In genomic region chr2:36512705-36513104, GRCh38 we compare ENCODE assay signal across 20 cellular contexts.
DNase-seq lines count a peak whose midpoint lies in the region; TF ChIP-seq lines count a peak whose summit lies in the region.
"Had no signal": no experiment of that assay in that cellular context is flagged by ENCODE, and none has a peak within 500 bp of the region (broad histone marks: within the 10 kb centered on the region; RNA-seq: fewer than 3 reads in every experiment).

No MANE protein-coding gene starts in this region.

- H3K36me3 ChIP-seq in GM23248 (ENCODE audit: low read depth) (peaks cover 95% of the 10 kb centered on the region), OCI-LY3 (replicated peaks; ENCODE audit: low read depth, low read length) (no peaks in the 10 kb centered on the region), uterus (no peaks in the 10 kb centered on the region)

- no peaks in the 10 kb centered on the region for H3K9me2 ChIP-seq in GM23248 (ENCODE audit: insufficient read depth)

- H3K4me1 Mint-ChIP-seq in endothelial cell (ENCODE audit: unreplicated experiment) (no peaks in the 10 kb centered on the region), osteocyte (ENCODE audit: unreplicated experiment) (peaks cover 43% of the 10 kb centered on the region)
- H3K4me1 Mint-ChIP-seq: CD4-positive, CD25-positive, alpha-beta regulatory T cell had no signal

- no peaks in the 10 kb centered on the region for H4K20me1 ChIP-seq in GM23248 (ENCODE audit: insufficient read depth)
- H4K20me1 ChIP-seq in OCI-LY3 (ENCODE audit: insufficient read depth, low read length): no peaks in the 10 kb centered on the region

- H3K4me1 ChIP-seq in GM23248 (ENCODE audit: insufficient read depth) (0 out of 2 replicates have a peak, but pooled peaks cover 4% of the 10 kb centered on the region), OCI-LY3 (ENCODE audit: low read length) (peaks cover 36% of the 10 kb centered on the region), uterus (no peaks in the 10 kb centered on the region)
- H3K4me1 ChIP-seq: foreskin keratinocyte, lower lobe of right lung had no signal

- H3K36me3 Mint-ChIP-seq in endothelial cell (ENCODE audit: low read depth, unreplicated experiment) (peaks cover 76% of the 10 kb centered on the region), osteocyte (ENCODE audit: unreplicated experiment) (peaks cover 43% of the 10 kb centered on the region)
- H3K36me3 Mint-ChIP-seq: CD4-positive, CD25-positive, alpha-beta regulatory T cell had no signal

- H3K27me3 Mint-ChIP-seq in endothelial cell (ENCODE audit: unreplicated experiment): peaks cover 9% of the 10 kb centered on the region
- no peaks in the 10 kb centered on the region for H3K27me3 Mint-ChIP-seq in osteocyte (ENCODE audit: unreplicated experiment)
- H3K27me3 Mint-ChIP-seq: CD4-positive, CD25-positive, alpha-beta regulatory T cell had no signal

- H3K9me3 Mint-ChIP-seq in endothelial cell (ENCODE audit: unreplicated experiment): no peaks in the 10 kb centered on the region
- H3K9me3 Mint-ChIP-seq in osteocyte (ENCODE audit: unreplicated experiment): no peaks in the 10 kb centered on the region
- H3K9me3 Mint-ChIP-seq: activated naive CD4-positive, alpha-beta T cell treated with anti-CD3 and anti-CD28 coated beads for 36 hours; CD4-positive, CD25-positive, alpha-beta regulatory T cell had no signal

- intact Hi-C loops in uterus (cut with DNase I; ENCODE audit: low total_unique reads): no loop called here

- no peak overlapping the region for H2AFZ ChIP-seq in GM23248
- no peak overlapping the region for H2AFZ ChIP-seq in OCI-LY3 (ENCODE audit: low read depth, low read length)

- H3K4me2 ChIP-seq in GM23248 (ENCODE audit: unreplicated experiment) (no peak overlapping the region), OCI-LY3 (ENCODE audit: low read length) (peak overlapping the region; percentile 81)

- H3K27me3 ChIP-seq in GM23248 (replicated peaks; ENCODE audit: insufficient read depth) (no peaks in the 10 kb centered on the region), OCI-LY3 (ENCODE audit: low read depth, low read length) (peaks cover 34% of the 10 kb centered on the region), uterus (no peaks in the 10 kb centered on the region)
- H3K27me3 ChIP-seq: foreskin keratinocyte, thyroid gland had no signal

- WGBS in GM23248 (ENCODE audit: low coverage in 1 of 2, low lambda C conversion rate in 2 of 2, missing lambda C conversion rate in 2 of 2), 2 experiments: 74 to 91% methylated on average over 3 of the region's 3 CpGs

- peaks cover 98% of the 10 kb centered on the region for H3F3A ChIP-seq in GM23248 (ENCODE audit: insufficient read depth)

- no peak overlapping the region for H3K4me3 Mint-ChIP-seq in endothelial cell (ENCODE audit: unreplicated experiment)
- H3K4me3 Mint-ChIP-seq in osteocyte (ENCODE audit: unreplicated experiment): no peak overlapping the region
- H3K4me3 Mint-ChIP-seq: activated CD8-positive, alpha-beta T cell treated with anti-CD3 and anti-CD28 coated beads, Interleukin-2, amount 10 ng/mL, durations not matched to agents 7 days and 5 days; activated naive CD4-positive, alpha-beta T cell treated with anti-CD3 and anti-CD28 coated beads for 36 hours; CD4-positive, CD25-positive, alpha-beta regulatory T cell had no signal

- peak overlapping the region; percentile 34 for H3K27ac ChIP-seq in GM23248
- H3K27ac ChIP-seq in OCI-LY3 (ENCODE audit: low read length): no peak overlapping the region
- no peak overlapping the region for H3K27ac ChIP-seq in uterus
- H3K27ac ChIP-seq: epithelial cell of prostate, foreskin keratinocyte, lower lobe of right lung, thyroid gland had no signal

- no peak for TF ChIP-seq CTCF in OCI-LY3 (IDR thresholded peaks at IDR 0.05; ENCODE audit: low read depth, low read length)
- TF ChIP-seq CTCF in endothelial cell (IDR thresholded peaks at IDR 0.05; ENCODE audit: unreplicated experiment): no peak
- TF ChIP-seq CTCF in osteocyte (IDR thresholded peaks at IDR 0.05): no peak
- TF ChIP-seq CTCF in uterus (IDR thresholded peaks at IDR 0.05): no peak

- no peak overlapping the region for H3K9ac ChIP-seq in GM23248
- no peak overlapping the region for H3K9ac ChIP-seq in OCI-LY3 (ENCODE audit: low read length)

- peaks cover 57% of the 10 kb centered on the region for H3K79me2 ChIP-seq in GM23248 (ENCODE audit: insufficient read depth)
- H3K79me2 ChIP-seq in OCI-LY3 (ENCODE audit: low read length): no peaks in the 10 kb centered on the region

- DNase-seq in GM23248: no peak
- DNase-seq in endothelial cell (ENCODE audit: low spot score): no peak
- no peak for DNase-seq in osteocyte (ENCODE audit: extremely low spot score, unreplicated experiment)
- no peak for DNase-seq in uterus
- no peak for DNase-seq in GM03348 (ENCODE audit: low spot score)
- no peak for DNase-seq in SW480 (ENCODE audit: low spot score)
- DNase-seq: activated CD8-positive, alpha-beta T cell treated with anti-CD3 and anti-CD28 coated beads, Interleukin-2, amount 10 ng/mL, durations not matched to agents 7 days and 5 days; activated naive CD4-positive, alpha-beta T cell treated with anti-CD3 and anti-CD28 coated beads for 36 hours; caudate nucleus; CD4-positive, CD25-positive, alpha-beta regulatory T cell; foreskin keratinocyte; GF-D8; lower lobe of right lung; NCI-H510A treated with DMSO at 0.1 percent for 48 hours; small intestine; stimulated activated CD4-positive, alpha-beta T cell treated with anti-CD3 and anti-CD28 coated beads, Interleukin-4, amount 100 ng/mL, for 24 hours; stimulated activated naive CD8-positive, alpha-beta T cell treated with anti-CD3 and anti-CD28 coated beads, Interleukin-15, Interleukin-2, amounts not matched to agents 100 U/mL and 50 U/mL, for 24 hours; thyroid gland had no signal

- no peak for TF ChIP-seq POLR2A in uterus (IDR thresholded peaks at IDR 0.05)

- no peaks in the 10 kb centered on the region for H3K9me3 ChIP-seq in GM23248 (ENCODE audit: low read depth)
- no peaks in the 10 kb centered on the region for H3K9me3 ChIP-seq in OCI-LY3 (ENCODE audit: insufficient read depth, low read length)
- H3K9me3 ChIP-seq in uterus: no peaks in the 10 kb centered on the region
- H3K9me3 ChIP-seq: lower lobe of right lung, thyroid gland had no signal

- in situ Hi-C loops in GM23248 (cut with MboI): no loop called here

- H3K4me3 ChIP-seq in GM23248 (no peak overlapping the region), OCI-LY3 (ENCODE audit: low read length) (peak overlapping the region; percentile 53), uterus (no peak overlapping the region)
- H3K4me3 ChIP-seq: lower lobe of right lung, thyroid gland had no signal

- H3K27ac Mint-ChIP-seq in endothelial cell (ENCODE audit: unreplicated experiment) (peak overlapping the region; percentile 78), osteocyte (ENCODE audit: unreplicated experiment) (peak overlapping the region; percentile 76)
- H3K27ac Mint-ChIP-seq: activated CD8-positive, alpha-beta T cell treated with anti-CD3 and anti-CD28 coated beads, Interleukin-2, amount 10 ng/mL, durations not matched to agents 7 days and 5 days; activated naive CD4-positive, alpha-beta T cell treated with anti-CD3 and anti-CD28 coated beads for 36 hours; CD4-positive, CD25-positive, alpha-beta regulatory T cell had no signal
